ENCODE assay signal across 8 cellular contexts in genomic region chr2:163734911-163735691, GRCh38. TPM values are rescaled to one million over a fixed set of nuclear protein-coding genes. Genes with fewer than 3 reads are reported as not detected.
A peak's percentile ranks its signal among the peaks of the same experiment; 100 is the strongest.
DNase-seq lines count a peak whose midpoint lies in the region; ATAC-seq, FAIRE-seq and TF ChIP-seq lines count a peak whose summit lies in the region.

No MANE protein-coding gene starts in this region.

- no peaks in the 10 kb centered on the region for H3K4me1 ChIP-seq in NT2/D1 (ENCODE audit: insufficient read depth, insufficient read length)
- H3K4me1 ChIP-seq in pancreas, result peaks cover 7 to 17% (median 16%) of the 10 kb centered on the region in 3 donors

- H3K4me3 ChIP-seq in NT2/D1 (ENCODE audit: insufficient read length, low read depth), result peak overlapping the region; percentile 48
- H3K4me3 ChIP-seq in fibroblast of mammary gland (ENCODE audit: control insufficient read depth, low read depth, low read length), result peak overlapping the region; percentile 89
- peak overlapping the region; percentile 57 to 82 (median 79) for H3K4me3 ChIP-seq in pancreas

- H3K9me3 ChIP-seq in NT2/D1 (ENCODE audit: insufficient read depth, low read length), result no peaks in the 10 kb centered on the region
- no peaks in the 10 kb centered on the region for H3K9me3 ChIP-seq in pancreas

- DNase-seq in ELF-1 (ENCODE audit: low read depth, low spot score) (peak; percentile 42), NT2/D1 (ENCODE audit: low read depth, low spot score) (no peak), fibroblast of mammary gland (ENCODE audit: low read depth) (peak; percentile 28), pancreas (no peak), GM19240 (ENCODE audit: insufficient read length, low spot score) (no peak)
- DNase-seq in activated naive CD4-positive, alpha-beta T cell (lab: John Stamatoyannopoulos, UW), result no peak

- ATAC-seq in pancreas, result peak in 1 of 4 donors; percentile 7
- no peak for ATAC-seq in HG03432 (IDR thresholded peaks at IDR 0.05; ENCODE audit: unreplicated experiment)
- ATAC-seq in GM21390 (IDR thresholded peaks at IDR 0.05; ENCODE audit: unreplicated experiment), result no peak

- no peak for TF ChIP-seq CTCF in fibroblast of mammary gland (conservative IDR thresholded peaks at IDR 0.05; ENCODE audit: control insufficient read depth, insufficient read depth, low read depth, low read length)
- no peak for TF ChIP-seq CTCF in pancreas (IDR thresholded peaks at IDR 0.05)

- H3K27ac ChIP-seq in pancreas, result peak overlapping the region; percentile 82 to 92 (median 84)

- peak overlapping the region; percentile 95 for H3K9ac ChIP-seq in NT2/D1 (ENCODE audit: insufficient read length, low read depth)

- H3K36me3 ChIP-seq in NT2/D1 (ENCODE audit: insufficient read depth, insufficient read length, low read length), result no peaks in the 10 kb centered on the region
- no peaks in the 10 kb centered on the region for H3K36me3 ChIP-seq in pancreas

- intact Hi-C loops in pancreas (cut with DNase I), result no loop called here

- 1% methylated on average over 17 of the region's 17 CpGs for WGBS in pancreas, 2 donors

- FAIRE-seq in pancreas (lab: Jason Lieb, UNC), result no peak

- no peaks in the 10 kb centered on the region for H3K27me3 ChIP-seq in NT2/D1 (ENCODE audit: insufficient read depth, insufficient read length)
- no peaks in the 10 kb centered on the region for H3K27me3 ChIP-seq in pancreas

RNA-seq across cellular contexts. Expression of gene FIGN, which starts 0.7 kb away (rescaled TPM):
- 1 to 10 TPM; 3.3 to 8.5 (median 4.6) TPM for total RNA-seq in pancreas
- 1 to 10 TPM; 1.5 to 2.1 TPM for polyA plus RNA-seq in pancreas

Comparison
In these comparisons a context has a peak if more than half of its experiments do, and no peak if none do; other contexts are left out.
1. DNase-seq: peak in ELF-1 (single experiment) and fibroblast of mammary gland (single experiment); none in NT2/D1 (single experiment), pancreas (0 of 6), activated naive CD4-positive, alpha-beta T cell (0 of 4) and GM19240 (single experiment).
2. Peak in every context shown above with its lines, with median percentiles within 50 percentile points of each other: H3K4me3 ChIP-seq.